3 cellular contexts compared by ENCODE assay signal in the genomic region with DNA sequence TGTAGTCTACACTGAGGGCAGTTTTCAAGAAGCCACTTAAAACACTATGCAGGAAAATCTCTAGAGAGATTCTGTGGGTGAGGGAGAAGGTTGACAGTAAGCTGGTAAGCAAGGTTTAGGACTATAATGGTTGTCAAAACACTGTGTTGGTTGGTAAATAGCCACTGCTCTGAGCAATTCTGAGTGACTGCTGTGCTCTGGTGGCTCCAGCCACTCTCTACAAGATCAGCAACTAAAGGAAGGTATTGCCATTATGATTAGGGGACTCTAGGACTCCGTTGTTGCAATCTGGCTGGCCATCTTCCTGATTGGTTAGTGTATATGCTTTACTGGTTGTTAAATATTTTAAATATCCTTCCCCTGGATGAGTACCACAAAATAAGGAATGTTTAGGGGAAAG.
TF ChIP-seq lines count a peak whose summit lies in the region.

No MANE protein-coding gene starts in this region.

TF ChIP-seq in GM23338, 12 proteins besides CTCF, POLR2A, EP300 and RAD21 (continues in another document):
- TF ChIP-seq, protein P1, sequence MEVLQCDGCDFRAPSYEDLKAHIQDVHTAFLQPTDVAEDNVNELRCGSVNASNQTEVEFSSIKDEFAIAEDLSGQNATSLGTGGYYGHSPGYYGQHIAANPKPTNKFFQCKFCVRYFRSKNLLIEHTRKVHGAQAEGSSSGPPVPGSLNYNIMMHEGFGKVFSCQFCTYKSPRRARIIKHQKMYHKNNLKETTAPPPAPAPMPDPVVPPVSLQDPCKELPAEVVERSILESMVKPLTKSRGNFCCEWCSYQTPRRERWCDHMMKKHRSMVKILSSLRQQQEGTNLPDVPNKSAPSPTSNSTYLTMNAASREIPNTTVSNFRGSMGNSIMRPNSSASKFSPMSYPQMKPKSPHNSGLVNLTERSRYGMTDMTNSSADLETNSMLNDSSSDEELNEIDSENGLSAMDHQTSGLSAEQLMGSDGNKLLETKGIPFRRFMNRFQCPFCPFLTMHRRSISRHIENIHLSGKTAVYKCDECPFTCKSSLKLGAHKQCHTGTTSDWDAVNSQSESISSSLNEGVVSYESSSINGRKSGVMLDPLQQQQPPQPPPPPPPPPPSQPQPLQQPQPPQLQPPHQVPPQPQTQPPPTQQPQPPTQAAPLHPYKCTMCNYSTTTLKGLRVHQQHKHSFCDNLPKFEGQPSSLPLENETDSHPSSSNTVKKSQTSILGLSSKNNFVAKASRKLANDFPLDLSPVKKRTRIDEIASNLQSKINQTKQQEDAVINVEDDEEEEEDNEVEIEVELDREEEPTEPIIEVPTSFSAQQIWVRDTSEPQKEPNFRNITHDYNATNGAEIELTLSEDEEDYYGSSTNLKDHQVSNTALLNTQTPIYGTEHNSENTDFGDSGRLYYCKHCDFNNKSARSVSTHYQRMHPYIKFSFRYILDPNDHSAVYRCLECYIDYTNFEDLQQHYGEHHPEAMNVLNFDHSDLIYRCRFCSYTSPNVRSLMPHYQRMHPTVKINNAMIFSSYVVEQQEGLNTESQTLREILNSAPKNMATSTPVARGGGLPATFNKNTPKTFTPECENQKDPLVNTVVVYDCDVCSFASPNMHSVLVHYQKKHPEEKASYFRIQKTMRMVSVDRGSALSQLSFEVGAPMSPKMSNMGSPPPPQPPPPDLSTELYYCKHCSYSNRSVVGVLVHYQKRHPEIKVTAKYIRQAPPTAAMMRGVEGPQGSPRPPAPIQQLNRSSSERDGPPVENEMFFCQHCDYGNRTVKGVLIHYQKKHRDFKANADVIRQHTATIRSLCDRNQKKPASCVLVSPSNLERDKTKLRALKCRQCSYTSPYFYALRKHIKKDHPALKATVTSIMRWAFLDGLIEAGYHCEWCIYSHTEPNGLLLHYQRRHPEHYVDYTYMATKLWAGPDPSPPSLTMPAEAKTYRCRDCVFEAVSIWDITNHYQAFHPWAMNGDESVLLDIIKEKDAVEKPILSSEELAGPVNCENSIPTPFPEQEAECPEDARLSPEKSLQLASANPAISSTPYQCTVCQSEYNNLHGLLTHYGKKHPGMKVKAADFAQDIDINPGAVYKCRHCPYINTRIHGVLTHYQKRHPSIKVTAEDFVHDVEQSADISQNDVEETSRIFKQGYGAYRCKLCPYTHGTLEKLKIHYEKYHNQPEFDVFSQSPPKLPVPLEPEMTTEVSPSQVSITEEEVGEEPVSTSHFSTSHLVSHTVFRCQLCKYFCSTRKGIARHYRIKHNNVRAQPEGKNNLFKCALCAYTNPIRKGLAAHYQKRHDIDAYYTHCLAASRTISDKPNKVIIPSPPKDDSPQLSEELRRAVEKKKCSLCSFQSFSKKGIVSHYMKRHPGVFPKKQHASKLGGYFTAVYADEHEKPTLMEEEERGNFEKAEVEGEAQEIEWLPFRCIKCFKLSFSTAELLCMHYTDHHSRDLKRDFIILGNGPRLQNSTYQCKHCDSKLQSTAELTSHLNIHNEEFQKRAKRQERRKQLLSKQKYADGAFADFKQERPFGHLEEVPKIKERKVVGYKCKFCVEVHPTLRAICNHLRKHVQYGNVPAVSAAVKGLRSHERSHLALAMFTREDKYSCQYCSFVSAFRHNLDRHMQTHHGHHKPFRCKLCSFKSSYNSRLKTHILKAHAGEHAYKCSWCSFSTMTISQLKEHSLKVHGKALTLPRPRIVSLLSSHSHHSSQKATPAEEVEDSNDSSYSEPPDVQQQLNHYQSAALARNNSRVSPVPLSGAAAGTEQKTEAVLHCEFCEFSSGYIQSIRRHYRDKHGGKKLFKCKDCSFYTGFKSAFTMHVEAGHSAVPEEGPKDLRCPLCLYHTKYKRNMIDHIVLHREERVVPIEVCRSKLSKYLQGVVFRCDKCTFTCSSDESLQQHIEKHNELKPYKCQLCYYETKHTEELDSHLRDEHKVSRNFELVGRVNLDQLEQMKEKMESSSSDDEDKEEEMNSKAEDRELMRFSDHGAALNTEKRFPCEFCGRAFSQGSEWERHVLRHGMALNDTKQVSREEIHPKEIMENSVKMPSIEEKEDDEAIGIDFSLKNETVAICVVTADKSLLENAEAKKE (CRISPR knock-in tag; IDR thresholded peaks at IDR 0.05) = no peak
- TF ChIP-seq POLR2AphosphoS5 (IDR thresholded peaks at IDR 0.05; ENCODE audit: low read depth) (no peak), STAT1 (IDR thresholded peaks at IDR 0.05; ENCODE audit: unreplicated experiment) (no peak), ZNF114 (CRISPR knock-in tag; IDR thresholded peaks at IDR 0.05) (no peak)

TF ChIP-seq in K562, 482 proteins besides CTCF, POLR2A, EP300 and RAD21:
- TF ChIP-seq ZNF431 (CRISPR knock-in tag; IDR thresholded peaks at IDR 0.05) (peak; percentile 70; the same call in 1 of the 2 replicates), GATA2 (CRISPR knock-in tag; IDR thresholded peaks at IDR 0.05) (no peak)
TF ChIP-seq in K562: peak in this region for 1.

TF ChIP-seq in liver, 16 proteins besides CTCF, POLR2A, EP300 and RAD21:
- TF ChIP-seq, protein P2, sequence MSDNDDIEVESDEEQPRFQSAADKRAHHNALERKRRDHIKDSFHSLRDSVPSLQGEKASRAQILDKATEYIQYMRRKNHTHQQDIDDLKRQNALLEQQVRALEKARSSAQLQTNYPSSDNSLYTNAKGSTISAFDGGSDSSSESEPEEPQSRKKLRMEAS (IDR thresholded peaks at IDR 0.05) = no peak
- TF ChIP-seq NR2F2 (IDR thresholded peaks at IDR 0.05) (no peak), SP1 (IDR thresholded peaks at IDR 0.05) (no peak), YY1 (IDR thresholded peaks at IDR 0.05) (no peak), HNF4G (IDR thresholded peaks at IDR 0.05) (no peak), EGR1 (IDR thresholded peaks at IDR 0.05; ENCODE audit: low read depth in 2 of 2) (no peak), RXRA (IDR thresholded peaks at IDR 0.05) (no peak), FOXA1 (IDR thresholded peaks at IDR 0.05) (no peak)
- TF ChIP-seq, protein P3, sequence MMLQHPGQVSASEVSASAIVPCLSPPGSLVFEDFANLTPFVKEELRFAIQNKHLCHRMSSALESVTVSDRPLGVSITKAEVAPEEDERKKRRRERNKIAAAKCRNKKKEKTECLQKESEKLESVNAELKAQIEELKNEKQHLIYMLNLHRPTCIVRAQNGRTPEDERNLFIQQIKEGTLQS (IDR thresholded peaks at IDR 0.05) = no peak
